Comparison of ENCODE assay signal across 8 cellular contexts in the genomic region with DNA sequence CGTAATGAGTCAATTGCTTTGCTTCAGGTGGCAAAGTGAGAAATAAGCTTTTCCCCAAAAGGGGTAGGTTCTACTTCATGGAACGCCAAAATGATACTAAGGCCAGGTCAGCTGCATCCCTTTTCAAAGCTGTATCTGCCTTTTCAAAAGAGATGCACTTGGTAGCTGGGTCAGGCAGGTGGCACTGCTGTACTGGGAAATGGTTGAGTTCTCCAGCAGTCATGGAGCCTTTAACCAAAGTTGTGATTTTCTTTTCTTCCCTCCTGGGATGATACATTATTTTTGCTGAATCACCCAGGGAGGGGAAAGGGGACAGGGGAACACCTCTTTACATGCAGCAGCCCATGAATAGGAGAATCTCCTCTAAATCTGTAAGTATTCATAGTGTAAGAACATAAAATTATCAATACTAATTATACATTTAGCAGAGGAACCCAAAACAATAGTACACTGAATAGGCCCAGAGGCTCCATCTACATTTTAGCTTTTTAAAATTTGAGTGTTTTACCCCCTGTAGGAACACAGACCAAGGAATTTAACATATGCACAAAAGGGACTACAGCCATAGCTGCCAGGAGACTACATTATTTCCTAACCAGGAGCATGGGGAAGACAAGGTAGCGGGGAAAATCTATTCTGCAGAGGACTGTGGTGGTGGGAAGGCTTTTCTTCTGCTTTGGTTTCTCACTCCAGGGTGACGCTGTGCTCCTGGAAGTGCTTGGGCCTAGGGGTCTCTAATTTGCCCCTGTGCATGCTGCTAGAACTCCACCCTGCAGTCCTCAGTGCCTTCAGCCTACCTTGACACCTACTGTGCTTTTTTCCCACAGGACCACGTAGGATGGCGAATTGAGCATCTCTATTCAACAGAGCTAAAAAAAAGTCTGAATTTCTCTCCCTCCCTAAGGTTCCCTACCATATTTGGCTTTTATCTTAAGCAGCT. TPM values are rescaled to one million over a fixed set of nuclear protein-coding genes. Genes with fewer than 3 reads are reported as not detected.
DNase-seq lines count a peak whose midpoint lies in the region; ATAC-seq and TF ChIP-seq lines count a peak whose summit lies in the region.

No MANE protein-coding gene starts in this region.

- H3K27ac ChIP-seq in H9 (ENCODE audit: insufficient read length, low read depth, low read length) = no peak overlapping the region

- H3K23me2 ChIP-seq in H9 (ENCODE audit: insufficient read length, low read depth, low read length, poor library complexity, severe bottlenecking) = no peaks in the 10 kb centered on the region

- no peak overlapping the region for H4K91ac ChIP-seq in H9 (ENCODE audit: insufficient read length, low read depth, low read length)

- H4K20me1 ChIP-seq in H9 (ENCODE audit: control insufficient read depth, insufficient read depth, insufficient read length) = no peaks in the 10 kb centered on the region

- H2BK5ac ChIP-seq in H9 (ENCODE audit: insufficient read length, low read length) = no peak overlapping the region

- H3K36me3 Mint-ChIP-seq in Calu3 (ENCODE audit: insufficient read depth, unreplicated experiment) = no peaks in the 10 kb centered on the region
- H3K36me3 Mint-ChIP-seq in H9 (ENCODE audit: insufficient read depth in 1 of 3, low read depth in 3 of 3) = no peaks in the 10 kb centered on the region
- H3K36me3 Mint-ChIP-seq in endothelial cell (ENCODE audit: low read depth, unreplicated experiment) = no peaks in the 10 kb centered on the region
- peaks cover 8% of the 10 kb centered on the region for H3K36me3 Mint-ChIP-seq in memory B cell
- peaks cover 14% of the 10 kb centered on the region for H3K36me3 Mint-ChIP-seq in stimulated activated memory B cell treated with anti-CD40 and anti-IgM and Interleukin-4, amounts not matched to agents 10 μg/mL and 1 μg/mL and 100 μg/mL, for 72 hours

- no peak overlapping the region for H3K4me2 ChIP-seq in H9 (ENCODE audit: insufficient read depth, insufficient read length, low read length)

- H3K9me3 Mint-ChIP-seq in Calu3 (ENCODE audit: low read depth, unreplicated experiment) (no peaks in the 10 kb centered on the region), H9 (no peaks in the 10 kb centered on the region), endothelial cell (ENCODE audit: unreplicated experiment) (no peaks in the 10 kb centered on the region), memory B cell (no peaks in the 10 kb centered on the region)
- H3K9me3 Mint-ChIP-seq in stimulated activated memory B cell treated with anti-CD40 and anti-IgM and Interleukin-4, amounts not matched to agents 10 μg/mL and 1 μg/mL and 100 μg/mL, for 72 hours = no peaks in the 10 kb centered on the region

- no CpG with 5 or more reads among the region's 6 CpGs for WGBS in H9 (ENCODE audit: extremely low coverage, insufficient read length, low lambda C conversion rate)

- H3K79me2 ChIP-seq in H9 (ENCODE audit: insufficient read depth, low read length) = no peaks in the 10 kb centered on the region

- no peaks in the 10 kb centered on the region for H3K27me3 ChIP-seq in H9 (ENCODE audit: insufficient read depth, low read length)

- no peak overlapping the region for H3K27ac Mint-ChIP-seq in Calu3 (ENCODE audit: unreplicated experiment)
- H3K27ac Mint-ChIP-seq in H9 = peak overlapping the region in 2 of 3 experiments; percentile 76 to 86; a peak in 3 of 7 replicates
- H3K27ac Mint-ChIP-seq in endothelial cell (ENCODE audit: unreplicated experiment) = no peak overlapping the region
- no peak overlapping the region for H3K27ac Mint-ChIP-seq in memory B cell
- H3K27ac Mint-ChIP-seq in stimulated activated memory B cell treated with anti-CD40 and anti-IgM and Interleukin-4, amounts not matched to agents 10 μg/mL and 1 μg/mL and 100 μg/mL, for 72 hours = no peak overlapping the region

- TF ChIP-seq CTCF in Calu3 (IDR thresholded peaks at IDR 0.05; ENCODE audit: unreplicated experiment) (peak; percentile 25), H9 (conservative IDR thresholded peaks at IDR 0.05) (peak; percentile 77), endothelial cell (IDR thresholded peaks at IDR 0.05; ENCODE audit: unreplicated experiment) (no peak)

- H3K4me1 Mint-ChIP-seq in Calu3 (ENCODE audit: low read depth, unreplicated experiment) = no peaks in the 10 kb centered on the region
- H3K4me1 Mint-ChIP-seq in H9 = peaks cover 15 to 17% of the 10 kb centered on the region in 2 experiments
- no peaks in the 10 kb centered on the region for H3K4me1 Mint-ChIP-seq in endothelial cell (ENCODE audit: unreplicated experiment)
- H3K4me1 Mint-ChIP-seq in memory B cell = peaks cover 3% of the 10 kb centered on the region
- H3K4me1 Mint-ChIP-seq in stimulated activated memory B cell treated with anti-CD40 and anti-IgM and Interleukin-4, amounts not matched to agents 10 μg/mL and 1 μg/mL and 100 μg/mL, for 72 hours = peaks cover 14% of the 10 kb centered on the region

- no peak overlapping the region for H2BK120ac ChIP-seq in H9 (ENCODE audit: low read depth, low read length, poor library complexity, severe bottlenecking)

- no peak overlapping the region for H3K9ac ChIP-seq in H9 (ENCODE audit: extremely low read depth, insufficient read length, low read length)

- DNase-seq in Calu3 = peak; percentile 37
- peak; percentile 56 for DNase-seq in H9
- peak; percentile 40 for DNase-seq in NCI-H345 treated with DMSO at 0.1 percent for 48 hours (lab: John Stamatoyannopoulos, UW; ENCODE audit: unreplicated experiment)
- peak; percentile 22 to 45 for DNase-seq in activated CD4-positive, alpha-beta T cell treated with anti-CD3 and anti-CD28 coated beads, Interleukin-2, amount 50 U/mL, for 48 hours
- DNase-seq in endothelial cell (ENCODE audit: low spot score) = peak; percentile 40
- peak; percentile 35 to 40 for DNase-seq in memory B cell (ENCODE audit: low spot score in 2 of 2)

- H4K5ac ChIP-seq in H9 (ENCODE audit: insufficient read length, low read depth, low read length) = no peak overlapping the region

- no peak overlapping the region for H3K4ac ChIP-seq in H9 (ENCODE audit: low read depth, low read length)

- no peak overlapping the region for H2BK15ac ChIP-seq in H9 (ENCODE audit: low read depth, low read length)

- H3K4me1 ChIP-seq in H9 (ENCODE audit: insufficient read depth, low read length) = no peaks in the 10 kb centered on the region

- H3K14ac ChIP-seq in H9 (ENCODE audit: insufficient read depth, low read length) = no peak overlapping the region

- H3K4me3 Mint-ChIP-seq in Calu3 (ENCODE audit: low read depth, unreplicated experiment) = no peak overlapping the region
- no peak overlapping the region for H3K4me3 Mint-ChIP-seq in H9
- H3K4me3 Mint-ChIP-seq in endothelial cell (ENCODE audit: unreplicated experiment) = no peak overlapping the region
- no peak overlapping the region for H3K4me3 Mint-ChIP-seq in memory B cell
- H3K4me3 Mint-ChIP-seq in stimulated activated memory B cell treated with anti-CD40 and anti-IgM and Interleukin-4, amounts not matched to agents 10 μg/mL and 1 μg/mL and 100 μg/mL, for 72 hours = no peak overlapping the region

- no peaks in the 10 kb centered on the region for H3K9me3 ChIP-seq in H9 (ENCODE audit: control insufficient read depth, low read depth, low read length)

- no peak overlapping the region for H3K23ac ChIP-seq in H9 (ENCODE audit: insufficient read length, low read depth, low read length)

- ATAC-seq in memory B cell (ENCODE audit: low read depth) = peak; percentile 87
- peak; percentile 61 for ATAC-seq in stimulated activated memory B cell treated with anti-CD40 and anti-IgM and Interleukin-4, amounts not matched to agents 10 μg/mL and 1 μg/mL and 100 μg/mL, for 72 hours
- no peak for ATAC-seq in HG02973 (IDR thresholded peaks at IDR 0.05; ENCODE audit: unreplicated experiment)

- no peak overlapping the region for H3K56ac ChIP-seq in H9 (ENCODE audit: insufficient read length, low read depth, low read length)

- H4K8ac ChIP-seq in H9 (replicated peaks; ENCODE audit: insufficient read length, low read depth, low read length) = no peak overlapping the region

- intact Hi-C loops in Calu3 (cut with micrococcal nuclease; ENCODE audit: unreplicated experiment) = loop anchor here (1.0 to 5.0 kb wide), 3 partner anchors 99 to 414 kb away; a partner anchor contains a TSS

- no peak overlapping the region for H3K18ac ChIP-seq in H9 (ENCODE audit: insufficient read length, low read depth, low read length)

- CTCF ChIA-PET in Calu3 (lab: Charles Lee) = interaction anchor here (0.8 to 1.6 kb wide), 5 partner anchors 14 to 280 kb away, joined by 3 to 6 read pairs (median 4); a partner anchor contains a TSS

- H3K79me1 ChIP-seq in H9 (ENCODE audit: insufficient read depth, low read depth, low read length, poor library complexity, severe bottlenecking) = no peaks in the 10 kb centered on the region

- no peak overlapping the region for H2AFZ ChIP-seq in H9 (ENCODE audit: low read length)

- H2BK20ac ChIP-seq in H9 (ENCODE audit: low read depth, low read length, poor library complexity, severe bottlenecking) = no peak overlapping the region

- H3T11ph ChIP-seq in H9 (ENCODE audit: low read length) = no peak overlapping the region

- H2BK12ac ChIP-seq in H9 (ENCODE audit: insufficient read length, low read depth, low read length) = no peak overlapping the region

- H2AK5ac ChIP-seq in H9 (ENCODE audit: insufficient read length, low read length) = no peak overlapping the region

- no TSS peak for BruUV-seq in Calu3 (replicated peaks; lab: Mats Ljungman, UMichigan)

- H3K27me3 Mint-ChIP-seq in Calu3 (ENCODE audit: unreplicated experiment) (no peaks in the 10 kb centered on the region), H9 (ENCODE audit: low read depth) (no peaks in the 10 kb centered on the region), endothelial cell (ENCODE audit: unreplicated experiment) (no peaks in the 10 kb centered on the region), memory B cell (no peaks in the 10 kb centered on the region)
- no peaks in the 10 kb centered on the region for H3K27me3 Mint-ChIP-seq in stimulated activated memory B cell treated with anti-CD40 and anti-IgM and Interleukin-4, amounts not matched to agents 10 μg/mL and 1 μg/mL and 100 μg/mL, for 72 hours

RNA-seq across cellular contexts. Expression of a gene that starts 6.4 kb away (rescaled TPM):
- not detected in 2 replicates for total RNA-seq in Calu3 (2022)
- not detected in 2 replicates for total RNA-seq in H9 (2021)
- total RNA-seq in endothelial cell (ENCODE audit: unreplicated experiment) = not detected

Comparison
In these comparisons a context has a peak if more than half of its experiments do, and no peak if none do; other contexts are left out.
1. H3K27ac Mint-ChIP-seq: peak in H9 (2 of 3); none in Calu3 (single experiment), endothelial cell (single experiment), memory B cell (single experiment) and stimulated activated memory B cell treated with anti-CD40 and anti-IgM and Interleukin-4, amounts not matched to agents 10 μg/mL and 1 μg/mL and 100 μg/mL, for 72 hours (single experiment).
2. Peak in every context shown above with its lines, with median percentiles within 50 percentile points of each other: DNase-seq.